In genomic region chr2:100388703-100389102, GRCh38 we compare ENCODE assay signal across 32 cellular contexts.
"Had no signal": no experiment of that assay in that cellular context is flagged by ENCODE, and none has a peak within 500 bp of the region (broad histone marks: within the 10 kb centered on the region; RNA-seq: fewer than 3 reads in every experiment).

No MANE protein-coding gene starts in this region.

- H3K36me3 Mint-ChIP-seq: activated naive CD8-positive, alpha-beta T cell treated with anti-CD3 and anti-CD28 coated beads, Interleukin-2, amount 10 ng/mL, durations not matched to agents 7 days and 5 days had no signal

- H3K9me3 ChIP-seq: ascending aorta, Peyer's patch, SJSA1, SK-N-SH had no signal

- H3K4me3 ChIP-seq: ascending aorta, cardiac muscle cell, Peyer's patch, SJSA1 had no signal

- ATAC-seq: activated CD4-positive, alpha-beta T cell treated with anti-CD3 and anti-CD28 coated beads for 36 hours; activated CD4-positive, CD25-positive, alpha-beta regulatory T cell treated with anti-CD3 and anti-CD28 coated beads, Interleukin-2, amount 50 U/mL, for 24 hours; activated CD8-positive, alpha-beta T cell treated with anti-CD3 and anti-CD28 coated beads, Interleukin-2, amount 10 ng/mL, durations not matched to agents 7 days and 5 days; PC-3 had no signal

- H3K4me2 ChIP-seq: SK-N-SH had no signal

- DNase-seq: activated CD4-positive, alpha-beta T cell treated with anti-CD3 and anti-CD28 coated beads for 36 hours; activated CD4-positive, alpha-beta T cell treated with anti-CD3 and anti-CD28 coated beads, Interleukin-2, amount 10 ng/mL, durations not matched to agents 7 days and 5 days; activated CD4-positive, alpha-beta T cell treated with anti-CD3 and anti-CD28 coated beads, Interleukin-2, amount 50 U/mL, for 48 hours; activated CD8-positive, alpha-beta T cell treated with anti-CD3 and anti-CD28 coated beads, Interleukin-2, amount 10 ng/mL, durations not matched to agents 7 days and 5 days; activated gamma-delta T cell; activated naive CD4-positive, alpha-beta T cell treated with Interleukin-2 at 50 U/mL for 16 hours; activated naive CD8-positive, alpha-beta T cell treated with anti-CD3 and anti-CD28 coated beads, Interleukin-2, amount 10 ng/mL, durations not matched to agents 7 days and 5 days; activated T-cell treated with anti-CD3 and anti-CD28 coated beads, Interleukin-2, amount 50 U/mL, for 24 hours; amygdala; Karpas-422; NCI-H1105; NCI-H1417 treated with DMSO at 0.1 percent for 48 hours; NCI-H187 treated with DMSO at 0.1 percent for 48 hours; NCI-H2081; NCI-H345; NCI-H524 treated with DMSO at 0.1 percent for 48 hours; NCI-H748 treated with DMSO at 0.1 percent for 48 hours; NK-92 treated with Interleukin-12 subunit alpha and Interleukin-12 subunit beta, amount 100 ng/mL, for 24 hours; PC-3; Peyer's patch; RPMI8226; SHP77 treated with DMSO at 0.1 percent for 48 hours; SK-N-SH had no signal

- H3K4me3 Mint-ChIP-seq: activated CD4-positive, alpha-beta T cell treated with anti-CD3 and anti-CD28 coated beads for 36 hours; activated CD4-positive, alpha-beta T cell treated with anti-CD3 and anti-CD28 coated beads, Interleukin-2, amount 10 ng/mL, durations not matched to agents 7 days and 5 days; activated CD8-positive, alpha-beta T cell treated with anti-CD3 and anti-CD28 coated beads, Interleukin-2, amount 10 ng/mL, durations not matched to agents 7 days and 5 days; activated naive CD4-positive, alpha-beta T cell treated with anti-CD3 and anti-CD28 coated beads, Interleukin-2, amount 50 U/mL, for 24 hours; activated naive CD8-positive, alpha-beta T cell treated with anti-CD3 and anti-CD28 coated beads, Interleukin-2, amount 10 ng/mL, durations not matched to agents 7 days and 5 days; activated T-cell treated with anti-CD3 and anti-CD28 coated beads, Interleukin-2, amount 50 U/mL, for 24 hours; central memory CD8-positive, alpha-beta T cell; T-helper 1 cell treated with Interleukin-12 subunit alpha and Interleukin-12 subunit beta and Interleukin-4 antibody, amounts not matched to agents 30 μg/mL and 1 μg/mL, for 36 hours; T-helper 2 cell treated with Interferon-gamma antibody and Interleukin-4, amounts not matched to agents 5 μg/mL and 100 μg/mL, for 36 hours had no signal

- H3K9me3 Mint-ChIP-seq: activated CD4-positive, alpha-beta T cell treated with anti-CD3 and anti-CD28 coated beads, Interleukin-2, amount 10 ng/mL, durations not matched to agents 7 days and 5 days; activated naive CD4-positive, alpha-beta T cell treated with anti-CD3 and anti-CD28 coated beads, Interleukin-2, amount 50 U/mL, for 24 hours; activated naive CD8-positive, alpha-beta T cell treated with anti-CD3 and anti-CD28 coated beads, Interleukin-2, amount 10 ng/mL, durations not matched to agents 7 days and 5 days; activated T-cell treated with anti-CD3 and anti-CD28 coated beads, Interleukin-2, amount 50 U/mL, for 24 hours; activated T-helper 2 cell treated with anti-CD3 and anti-CD28 coated beads, Interferon-gamma antibody, Interleukin-2, Interleukin-4, amounts not matched to agents 10 μg/mL and 5 μg/mL and 100 μg/mL, durations not matched to agents 14 hours and 24 hours and 36 hours; central memory CD8-positive, alpha-beta T cell; T-helper 1 cell treated with Interleukin-12 subunit alpha and Interleukin-12 subunit beta and Interleukin-4 antibody, amounts not matched to agents 30 μg/mL and 1 μg/mL, for 36 hours; T-helper 2 cell treated with Interferon-gamma antibody and Interleukin-4, amounts not matched to agents 5 μg/mL and 100 μg/mL, for 36 hours had no signal

- H3K27ac ChIP-seq: ascending aorta, cardiac muscle cell, Peyer's patch, SJSA1 had no signal

- H3K4me1 Mint-ChIP-seq: activated CD4-positive, alpha-beta T cell treated with anti-CD3 and anti-CD28 coated beads for 36 hours; activated CD4-positive, alpha-beta T cell treated with anti-CD3 and anti-CD28 coated beads, Interleukin-2, amount 10 ng/mL, durations not matched to agents 7 days and 5 days; activated naive CD4-positive, alpha-beta T cell treated with anti-CD3 and anti-CD28 coated beads, Interleukin-2, amount 50 U/mL, for 24 hours; central memory CD8-positive, alpha-beta T cell had no signal

- H3K9ac ChIP-seq: SK-N-SH had no signal

- H3K4me1 ChIP-seq: ascending aorta, Peyer's patch, SJSA1 had no signal

- H3K27ac Mint-ChIP-seq: activated CD4-positive, alpha-beta T cell treated with anti-CD3 and anti-CD28 coated beads for 36 hours; activated CD8-positive, alpha-beta T cell treated with anti-CD3 and anti-CD28 coated beads, Interleukin-2, amount 10 ng/mL, durations not matched to agents 7 days and 5 days; activated naive CD4-positive, alpha-beta T cell treated with anti-CD3 and anti-CD28 coated beads, Interleukin-2, amount 50 U/mL, for 24 hours; activated naive CD8-positive, alpha-beta T cell treated with anti-CD3 and anti-CD28 coated beads, Interleukin-2, amount 10 ng/mL, durations not matched to agents 7 days and 5 days; activated T-cell treated with anti-CD3 and anti-CD28 coated beads, Interleukin-2, amount 50 U/mL, for 24 hours; activated T-helper 2 cell treated with anti-CD3 and anti-CD28 coated beads, Interferon-gamma antibody, Interleukin-2, Interleukin-4, amounts not matched to agents 10 μg/mL and 5 μg/mL and 100 μg/mL, durations not matched to agents 14 hours and 24 hours and 36 hours; T-helper 1 cell treated with Interleukin-12 subunit alpha and Interleukin-12 subunit beta and Interleukin-4 antibody, amounts not matched to agents 30 μg/mL and 1 μg/mL, for 36 hours; T-helper 2 cell treated with Interferon-gamma antibody and Interleukin-4, amounts not matched to agents 5 μg/mL and 100 μg/mL, for 36 hours had no signal

- H3K27me3 ChIP-seq: ascending aorta, cardiac muscle cell, Peyer's patch, SJSA1 had no signal

- H3K27me3 Mint-ChIP-seq: activated CD4-positive, alpha-beta T cell treated with anti-CD3 and anti-CD28 coated beads for 36 hours; activated CD4-positive, alpha-beta T cell treated with anti-CD3 and anti-CD28 coated beads, Interleukin-2, amount 10 ng/mL, durations not matched to agents 7 days and 5 days; activated naive CD4-positive, alpha-beta T cell treated with anti-CD3 and anti-CD28 coated beads, Interleukin-2, amount 50 U/mL, for 24 hours; activated T-cell treated with anti-CD3 and anti-CD28 coated beads, Interleukin-2, amount 50 U/mL, for 24 hours; central memory CD8-positive, alpha-beta T cell had no signal
